Comparison of ENCODE assay signal across 18 cellular contexts in the genomic region with DNA sequence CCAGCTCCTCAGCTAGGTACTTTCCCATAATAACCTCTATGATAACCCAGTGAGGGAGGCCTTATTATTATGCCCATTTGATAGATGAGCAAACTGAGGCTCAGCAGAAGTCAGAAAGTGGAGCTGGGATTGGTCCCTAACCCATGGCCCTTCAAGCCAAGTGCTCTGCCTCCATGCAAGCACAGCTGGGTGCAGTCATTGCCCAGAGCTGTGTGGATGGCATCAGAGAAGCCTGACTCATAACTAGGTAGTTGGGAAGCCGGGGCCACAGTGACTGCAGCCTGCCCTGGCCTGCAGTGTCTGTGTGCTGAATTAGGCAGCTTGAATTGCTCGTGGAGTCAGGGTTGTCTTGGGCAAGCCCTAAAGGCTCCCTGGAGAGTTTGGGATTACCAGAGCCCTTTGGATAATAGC.
DNase-seq lines count a peak whose midpoint lies in the region; ATAC-seq, FAIRE-seq and TF ChIP-seq lines count a peak whose summit lies in the region.
"Had no signal": no experiment of that assay in that cellular context is flagged by ENCODE, and none has a peak within 500 bp of the region (broad histone marks: within the 10 kb centered on the region; RNA-seq: fewer than 3 reads in every experiment).

No MANE protein-coding gene starts in this region.

- no peaks in the 10 kb centered on the region for H4K20me1 ChIP-seq in H1 (replicated peaks in 1 of 2; ENCODE audit: control insufficient read depth in 1 of 2, insufficient read depth in 2 of 2, low read length in 2 of 2)

- no peak for TF ChIP-seq POLR2A in H1 (IDR thresholded peaks at IDR 0.05; ENCODE audit: control extremely low read depth in 1 of 2, low read depth in 2 of 2, low read length in 2 of 2)

- no peak overlapping the region for H3K27ac Mint-ChIP-seq in stimulated activated naive CD8-positive, alpha-beta T cell treated with anti-CD3 and anti-CD28 coated beads, Interleukin-15, amount 100 ng/mL, for 72 hours
- no peak overlapping the region for H3K27ac Mint-ChIP-seq in activated CD4-positive, alpha-beta memory T cell treated with anti-CD3 and anti-CD28 coated beads for 36 hours
- H3K27ac Mint-ChIP-seq: activated CD8-positive, alpha-beta memory T cell treated with anti-CD3 and anti-CD28 coated beads, Interleukin-2, amount 10 ng/mL, durations not matched to agents 7 days and 5 days; B cell; T-helper 1 cell treated with Interleukin-12 subunit alpha and Interleukin-12 subunit beta and Interleukin-4 antibody, amounts not matched to agents 30 μg/mL and 1 μg/mL, for 36 hours had no signal

- WGBS in H1 (ENCODE audit: extremely low coverage in 1 of 2, insufficient coverage in 1 of 2, insufficient read length in 1 of 2, insufficient replicate concordance in 2 of 2, low coverage in 1 of 2, low lambda C conversion rate in 2 of 2, missing lambda C conversion rate in 1 of 2), 2 experiments = 87% methylated on average over 2 of the region's 2 CpGs; no CpG with 5 or more reads in 1 of the 2 experiments
- no CpG with 5 or more reads among the region's 2 CpGs for whole genome bisulfite sequencing in trophoblast cell (ENCODE audit: extremely low coverage, insufficient coverage, insufficient read length)

- no peak overlapping the region for H3K56ac ChIP-seq in H1 (replicated peaks; ENCODE audit: insufficient read length, low read depth, low read length)

- H3K4me2 ChIP-seq in H1 (ENCODE audit: insufficient read depth in 1 of 2, low read depth in 2 of 2, low read length in 2 of 2) (no peak overlapping the region), trophoblast cell (ENCODE audit: low read length) (no peak overlapping the region)

- H3K18ac ChIP-seq in H1 (ENCODE audit: extremely low read depth, low read length) (no peak overlapping the region), trophoblast cell (ENCODE audit: low read length) (peak overlapping the region; percentile 21)

- CTCF ChIA-PET in H1 (lab: Charles Lee; ENCODE audit: partially characterized antibody) = interaction anchor here (1.4 to 2.8 kb wide), 5 partner anchors 10 to 136 kb away, joined by 5 to 9 read pairs (median 7); no protein-coding TSS in a partner anchor
- CTCF ChIA-PET in activated CD4-positive, alpha-beta memory T cell treated with anti-CD3 and anti-CD28 coated beads for 36 hours (lab: Charles Lee) = interaction anchor here (0.8 to 7.9 kb wide), 3 partner anchors 10 to 125 kb away, joined by 3 to 37 read pairs (median 4); no protein-coding TSS in a partner anchor

- no peaks in the 10 kb centered on the region for H3K23me2 ChIP-seq in H1 (ENCODE audit: low read depth, low read length)

- H3K36me3 Mint-ChIP-seq in activated CD4-positive, alpha-beta memory T cell treated with anti-CD3 and anti-CD28 coated beads for 36 hours = no peaks in the 10 kb centered on the region
- H3K36me3 Mint-ChIP-seq: activated CD8-positive, alpha-beta memory T cell treated with anti-CD3 and anti-CD28 coated beads, Interleukin-2, amount 10 ng/mL, durations not matched to agents 7 days and 5 days had no signal

- H4K12ac ChIP-seq in trophoblast cell (ENCODE audit: low read depth, low read length) = no peak overlapping the region

- H3K27me3 ChIP-seq in MG63 (no peaks in the 10 kb centered on the region), H1 (replicated peaks in 1 of 4; ENCODE audit: control insufficient read depth in 3 of 4, extremely low read depth in 1 of 4, insufficient read depth in 3 of 4, low read length in 3 of 4) (no peaks in the 10 kb centered on the region; a peak in 1 of 7 replicates), trophoblast cell (ENCODE audit: insufficient read depth, low read length) (no peaks in the 10 kb centered on the region)

- H3K27ac ChIP-seq in H1 (ENCODE audit: low read depth, low read length) (no peak overlapping the region), trophoblast cell (ENCODE audit: low read depth, low read length) (no peak overlapping the region)
- H3K27ac ChIP-seq: HL-60 had no signal

- H2BK120ac ChIP-seq in H1 (replicated peaks; ENCODE audit: low read depth, low read length) (no peak overlapping the region), trophoblast cell (ENCODE audit: insufficient read depth, low read length, poor library complexity) (peak overlapping the region; percentile 10)

- no peak overlapping the region for H3K4me3 ChIP-seq in MG63
- no peak overlapping the region for H3K4me3 ChIP-seq in H1 (ENCODE audit: extremely low read depth in 1 of 4, insufficient read depth in 2 of 4, low read depth in 3 of 4, low read length in 4 of 4)
- H3K4me3 ChIP-seq in trophoblast cell (ENCODE audit: low read depth, low read length) = no peak overlapping the region

- no peak overlapping the region for H3K4me3 Mint-ChIP-seq in stimulated activated naive CD8-positive, alpha-beta T cell treated with anti-CD3 and anti-CD28 coated beads, Interleukin-15, amount 100 ng/mL, for 72 hours
- H3K4me3 Mint-ChIP-seq in activated CD4-positive, alpha-beta memory T cell treated with anti-CD3 and anti-CD28 coated beads for 36 hours = no peak overlapping the region
- H3K4me3 Mint-ChIP-seq: activated CD8-positive, alpha-beta memory T cell treated with anti-CD3 and anti-CD28 coated beads, Interleukin-2, amount 10 ng/mL, durations not matched to agents 7 days and 5 days; B cell; T-helper 1 cell treated with Interleukin-12 subunit alpha and Interleukin-12 subunit beta and Interleukin-4 antibody, amounts not matched to agents 30 μg/mL and 1 μg/mL, for 36 hours had no signal

- H3K4me1 Mint-ChIP-seq in stimulated activated naive CD8-positive, alpha-beta T cell treated with anti-CD3 and anti-CD28 coated beads, Interleukin-15, amount 100 ng/mL, for 72 hours = no peaks in the 10 kb centered on the region
- no peaks in the 10 kb centered on the region for H3K4me1 Mint-ChIP-seq in activated CD4-positive, alpha-beta memory T cell treated with anti-CD3 and anti-CD28 coated beads for 36 hours (ENCODE audit: low read depth)
- H3K4me1 Mint-ChIP-seq: activated CD8-positive, alpha-beta memory T cell treated with anti-CD3 and anti-CD28 coated beads, Interleukin-2, amount 10 ng/mL, durations not matched to agents 7 days and 5 days; B cell had no signal

- no peak overlapping the region for H3K4ac ChIP-seq in H1 (replicated peaks; ENCODE audit: insufficient read length, low read depth, low read length)
- H3K4ac ChIP-seq in trophoblast cell (ENCODE audit: low read depth, low read length) = peak overlapping the region; percentile 21

- H2BK5ac ChIP-seq in H1 (ENCODE audit: low read depth, low read length) (no peak overlapping the region), trophoblast cell (ENCODE audit: low read depth, low read length, poor library complexity) (no peak overlapping the region)

- POLR2A ChIA-PET in H1 (lab: Charles Lee; ENCODE audit: partially characterized antibody) = interaction anchor here (0.8 to 3.1 kb wide), 5 partner anchors 10 to 75 kb away, joined by 3 to 11 read pairs (median 3); no protein-coding TSS in a partner anchor
- POLR2A ChIA-PET in activated CD4-positive, alpha-beta memory T cell treated with anti-CD3 and anti-CD28 coated beads for 36 hours (lab: Charles Lee) = no interaction called here

- no peak for ATAC-seq in stimulated activated naive CD8-positive, alpha-beta T cell treated with anti-CD3 and anti-CD28 coated beads, Interleukin-15, amount 100 ng/mL, for 72 hours
- ATAC-seq: activated CD8-positive, alpha-beta memory T cell treated with anti-CD3 and anti-CD28 coated beads, Interleukin-2, amount 10 ng/mL, durations not matched to agents 7 days and 5 days had no signal

- H4K8ac ChIP-seq in H1 (ENCODE audit: extremely low read depth, insufficient read depth, low read length) = no peak overlapping the region
- H4K8ac ChIP-seq in trophoblast cell (ENCODE audit: low read depth, low read length) = no peak overlapping the region

- TF ChIP-seq RAD21 in H1 (IDR thresholded peaks at IDR 0.05 in 1 of 2, conservative IDR thresholded peaks at IDR 0.05 in 1 of 2; ENCODE audit: low read depth in 2 of 2, low read length in 2 of 2) = no peak

- H3K23ac ChIP-seq in H1 (ENCODE audit: insufficient read length) (no peak overlapping the region), trophoblast cell (ENCODE audit: low read length) (no peak overlapping the region)

- H4K91ac ChIP-seq in H1 (replicated peaks; ENCODE audit: insufficient read length, low read length) = no peak overlapping the region
- peak overlapping the region; percentile 71 for H4K91ac ChIP-seq in trophoblast cell (ENCODE audit: low read depth, low read length)

- H3K79me1 ChIP-seq in H1 (ENCODE audit: low read depth, low read length) (no peaks in the 10 kb centered on the region), trophoblast cell (ENCODE audit: low read length) (peaks cover 22% of the 10 kb centered on the region)

- no peak overlapping the region for H2BK20ac ChIP-seq in H1 (ENCODE audit: low read length)

- H3K9ac ChIP-seq in H1 (replicated peaks in 1 of 4; ENCODE audit: extremely low read depth in 1 of 4, low read depth in 3 of 4, low read length in 3 of 4) (no peak overlapping the region), trophoblast cell (ENCODE audit: low read length) (no peak overlapping the region)

- no peaks in the 10 kb centered on the region for H3K9me3 ChIP-seq in MG63
- no peaks in the 10 kb centered on the region for H3K9me3 ChIP-seq in H1 (ENCODE audit: insufficient read depth in 2 of 2, low read depth in 1 of 2, low read length in 1 of 2)
- peaks cover 6% of the 10 kb centered on the region for H3K9me3 ChIP-seq in trophoblast cell (ENCODE audit: insufficient read depth, low read depth, low read length)

- no peak for TF ChIP-seq CTCF in H1 (IDR thresholded peaks at IDR 0.05; ENCODE audit: control extremely low read depth in 1 of 3, insufficient read depth in 1 of 3, low read depth in 1 of 3, low read length in 3 of 3)

- H2BK15ac ChIP-seq in H1 (ENCODE audit: low read length) = no peak overlapping the region

- DNase-seq in ELF-1 (ENCODE audit: low read depth, low spot score) (peak; percentile 34), MG63 (peak; percentile 90), H1 (ENCODE audit: low read depth in 1 of 2, low spot score in 2 of 2) (no peak), trophoblast cell (peak; percentile 53 to 56), SHP77 treated with DMSO at 0.1 percent for 48 hours (lab: John Stamatoyannopoulos, UW) (no peak)
- no peak for DNase-seq in stimulated activated CD8-positive, alpha-beta memory T cell treated with anti-CD3 and anti-CD28 coated beads, Interleukin-4, amount 100 ng/mL, for 48 hours
- no peak for DNase-seq in stimulated activated naive CD8-positive, alpha-beta T cell treated with anti-CD3 and anti-CD28 coated beads, Interleukin-15, amount 100 ng/mL, for 72 hours
- no peak for DNase-seq in activated CD4-positive, alpha-beta memory T cell treated with anti-CD3 and anti-CD28 coated beads for 36 hours
- DNase-seq: activated CD8-positive, alpha-beta memory T cell treated with anti-CD3 and anti-CD28 coated beads, Interleukin-2, amount 10 ng/mL, durations not matched to agents 7 days and 5 days; activated gamma-delta T cell; DMS 273 treated with DMSO at 0.1 percent for 48 hours; head of caudate nucleus; NCI-H2029; NCI-H524 treated with DMSO at 0.1 percent for 48 hours had no signal

- H4K5ac ChIP-seq in H1 (ENCODE audit: insufficient read length, low read depth, low read length) = no peak overlapping the region

- H3K14ac ChIP-seq in H1 (ENCODE audit: insufficient read length) (no peak overlapping the region), trophoblast cell (ENCODE audit: low read length) (peak overlapping the region; percentile 16)

- no peaks in the 10 kb centered on the region for H3K36me3 ChIP-seq in MG63
- no peaks in the 10 kb centered on the region for H3K36me3 ChIP-seq in H1 (ENCODE audit: control insufficient read depth in 2 of 4, insufficient read depth in 4 of 4, low read length in 3 of 4)
- no peaks in the 10 kb centered on the region for H3K36me3 ChIP-seq in trophoblast cell (ENCODE audit: control insufficient read depth in 1 of 2, insufficient read depth in 2 of 2, low read length in 2 of 2)

- FAIRE-seq in H1 (lab: Jason Lieb, UNC) = no peak
- FAIRE-seq: GM18507 had no signal

- H2BK12ac ChIP-seq in H1 (ENCODE audit: low read depth, low read length) (no peak overlapping the region), trophoblast cell (ENCODE audit: low read length) (no peak overlapping the region)

- intact Hi-C loops in activated CD4-positive, alpha-beta memory T cell treated with anti-CD3 and anti-CD28 coated beads for 36 hours (cut with micrococcal nuclease) = no loop called here

- H2AK5ac ChIP-seq in H1 (ENCODE audit: low read depth, low read length) = no peak overlapping the region
- no peak overlapping the region for H2AK5ac ChIP-seq in trophoblast cell (ENCODE audit: low read length)

- no peak for TF ChIP-seq EP300 in H1 (IDR thresholded peaks at IDR 0.05; ENCODE audit: borderline replicate concordance in 1 of 2, low read depth in 2 of 2, low read length in 2 of 2)

- H3K79me2 ChIP-seq in H1 (ENCODE audit: control insufficient read depth in 1 of 2, insufficient read depth in 2 of 2, low read length in 2 of 2) (no peaks in the 10 kb centered on the region), trophoblast cell (ENCODE audit: control insufficient read depth, insufficient read depth, low read length, poor library complexity) (no peaks in the 10 kb centered on the region)

- no peaks in the 10 kb centered on the region for H3K27me3 Mint-ChIP-seq in stimulated activated naive CD8-positive, alpha-beta T cell treated with anti-CD3 and anti-CD28 coated beads, Interleukin-15, amount 100 ng/mL, for 72 hours
- no peaks in the 10 kb centered on the region for H3K27me3 Mint-ChIP-seq in activated CD4-positive, alpha-beta memory T cell treated with anti-CD3 and anti-CD28 coated beads for 36 hours

- H3K4me1 ChIP-seq in H1 (replicated peaks in 1 of 4; ENCODE audit: control insufficient read depth in 3 of 4, insufficient read depth in 4 of 4, low read length in 3 of 4) (peaks cover 0 to 3% (median 0%) of the 10 kb centered on the region in 4 experiments; a peak in 1 of 7 replicates), trophoblast cell (ENCODE audit: control insufficient read depth in 1 of 2, insufficient read depth in 2 of 2, low read length in 2 of 2) (peaks cover 15 to 29% of the 10 kb centered on the region in 2 experiments)

- H2AFZ ChIP-seq in H1 (ENCODE audit: low read length) (no peak overlapping the region), trophoblast cell (ENCODE audit: insufficient read depth, low read length, poor library complexity) (no peak overlapping the region)

- H3K9me3 Mint-ChIP-seq in stimulated activated naive CD8-positive, alpha-beta T cell treated with anti-CD3 and anti-CD28 coated beads, Interleukin-15, amount 100 ng/mL, for 72 hours = no peaks in the 10 kb centered on the region
- no peaks in the 10 kb centered on the region for H3K9me3 Mint-ChIP-seq in activated CD4-positive, alpha-beta memory T cell treated with anti-CD3 and anti-CD28 coated beads for 36 hours
- H3K9me3 Mint-ChIP-seq: T-helper 1 cell treated with Interleukin-12 subunit alpha and Interleukin-12 subunit beta and Interleukin-4 antibody, amounts not matched to agents 30 μg/mL and 1 μg/mL, for 36 hours had no signal

Comparison
In these comparisons a context has a peak if more than half of its experiments do, and no peak if none do; other contexts are left out.
1. DNase-seq: peak in ELF-1 (single experiment), MG63 (single experiment) and trophoblast cell (2 of 2); none in H1 (0 of 2), stimulated activated CD8-positive, alpha-beta memory T cell treated with anti-CD3 and anti-CD28 coated beads, Interleukin-4, amount 100 ng/mL, for 48 hours (single experiment), SHP77 treated with DMSO at 0.1 percent for 48 hours (single experiment), stimulated activated naive CD8-positive, alpha-beta T cell treated with anti-CD3 and anti-CD28 coated beads, Interleukin-15, amount 100 ng/mL, for 72 hours (0 of 2) and activated CD4-positive, alpha-beta memory T cell treated with anti-CD3 and anti-CD28 coated beads for 36 hours (single experiment).